In genomic region chr13:46386996-46387851, GRCh38 we compare ENCODE assay signal across 9 cellular contexts. TPM values are rescaled to one million over a fixed set of nuclear protein-coding genes. Genes with fewer than 3 reads are reported as not detected.
A peak's percentile ranks its signal among the peaks of the same experiment; 100 is the strongest.
DNase-seq lines count a peak whose midpoint lies in the region; ATAC-seq and TF ChIP-seq lines count a peak whose summit lies in the region.
"Had no signal": no experiment of that assay in that cellular context is flagged by ENCODE, and none has a peak within 500 bp of the region (broad histone marks: within the 10 kb centered on the region; RNA-seq: fewer than 3 reads in every experiment).

TSS of gene RUBCNL (minus strand) at chr13:46387252. CDS start at chr13:46372475, 14,777 bp downstream.

- peaks cover 2% of the 10 kb centered on the region for H3K36me3 Mint-ChIP-seq in central memory CD8-positive, alpha-beta T cell (ENCODE audit: insufficient read depth)

- H3K4me1 ChIP-seq in SJSA1 (replicated peaks) (peaks cover 11% of the 10 kb centered on the region), left lung (peaks cover 2 to 63% of the 10 kb centered on the region in 2 donors)

- H3K36me3 ChIP-seq in SJSA1 (no peaks in the 10 kb centered on the region), left lung (no peaks in the 10 kb centered on the region)

- H3K4me3 Mint-ChIP-seq in central memory CD8-positive, alpha-beta T cell, result peak within 1 kb of the TSS; percentile 69

- no peak within 1 kb of the TSS for H3K27ac Mint-ChIP-seq in central memory CD8-positive, alpha-beta T cell (ENCODE audit: low read depth)

- H3K27ac ChIP-seq in SJSA1 (no peak within 1 kb of the TSS), left lung (peak within 1 kb of the TSS in 1 of 2 donors; percentile 16)
- H3K27ac ChIP-seq: epithelial cell of prostate had no signal

- H3K9me3 ChIP-seq in SJSA1 (replicated peaks) (no peaks in the 10 kb centered on the region), left lung (no peaks in the 10 kb centered on the region)

- H3K27me3 Mint-ChIP-seq in central memory CD8-positive, alpha-beta T cell, result peaks cover 57% of the 10 kb centered on the region

- H3K4me3 ChIP-seq in SJSA1 (peak within 1 kb of the TSS; percentile 23), left lung (peak within 1 kb of the TSS; percentile 40 to 52)

- H3K9me3 Mint-ChIP-seq in central memory CD8-positive, alpha-beta T cell, result no peaks in the 10 kb centered on the region

- peak; percentile 36 for ATAC-seq in HG02884 (IDR thresholded peaks at IDR 0.05; ENCODE audit: unreplicated experiment)
- ATAC-seq in central memory CD8-positive, alpha-beta T cell (replicated peaks; ENCODE audit: extremely low read depth, poor library complexity, severe bottlenecking), result peak; percentile 38
- peak; percentile 73 for ATAC-seq in left lung
- no peak for ATAC-seq in HG03571 (IDR thresholded peaks at IDR 0.05; ENCODE audit: unreplicated experiment)
- no peak for ATAC-seq in HG03460 (IDR thresholded peaks at IDR 0.05; ENCODE audit: unreplicated experiment)

- H3K27me3 ChIP-seq in SJSA1 (replicated peaks), result peaks cover 43% of the 10 kb centered on the region
- peaks cover 13 to 48% of the 10 kb centered on the region in 2 donors for H3K27me3 ChIP-seq in left lung

- DNase-seq in SJSA1 (ENCODE audit: low read depth in 1 of 2, low spot score in 2 of 2), result peak in 1 of 2 experiments; percentile 3
- no peak for DNase-seq in central memory CD8-positive, alpha-beta T cell (ENCODE audit: low spot score in 2 of 2)
- DNase-seq in left lung, result peak; percentile 58 to 88
- DNase-seq in stimulated activated CD4-positive, alpha-beta T cell treated with anti-CD3 and anti-CD28 coated beads, Interleukin-4, amount 100 ng/mL, for 4 hours, result peak; percentile 15 to 39

- intact Hi-C loops in left lung (cut with DNase I), result no loop called here

- H3K4me1 Mint-ChIP-seq in central memory CD8-positive, alpha-beta T cell, result peaks cover 11% of the 10 kb centered on the region

- TF ChIP-seq CTCF in GM12874 (IDR thresholded peaks at IDR 0.05; ENCODE audit: insufficient read depth, low read depth, low read length) (0 out of 2 replicates have a peak, but pooled peaks have one; percentile 14), left lung (IDR thresholded peaks at IDR 0.05) (no peak)

RNA-seq across cellular contexts. Expression of gene RUBCNL, which starts in this region (rescaled TPM):
- 0.21 TPM in 1 of 2 replicates, not detected in the other for total RNA-seq in SJSA1 (2014; rRNA removed; shearing (Covaris generic))
- total RNA-seq in left lung, result 1 to 10 TPM; 1.9 to 6.6 TPM

Comparison
In these comparisons a context has a peak if more than half of its experiments do, and no peak if none do; other contexts are left out.
1. ATAC-seq: peak in HG02884 (single experiment), central memory CD8-positive, alpha-beta T cell (single experiment) and left lung (single experiment); none in HG03571 (single experiment) and HG03460 (single experiment).
2. DNase-seq: peak in left lung (2 of 2) and stimulated activated CD4-positive, alpha-beta T cell treated with anti-CD3 and anti-CD28 coated beads, Interleukin-4, amount 100 ng/mL, for 4 hours (2 of 2); none in central memory CD8-positive, alpha-beta T cell (0 of 2).